In the genomic region with DNA sequence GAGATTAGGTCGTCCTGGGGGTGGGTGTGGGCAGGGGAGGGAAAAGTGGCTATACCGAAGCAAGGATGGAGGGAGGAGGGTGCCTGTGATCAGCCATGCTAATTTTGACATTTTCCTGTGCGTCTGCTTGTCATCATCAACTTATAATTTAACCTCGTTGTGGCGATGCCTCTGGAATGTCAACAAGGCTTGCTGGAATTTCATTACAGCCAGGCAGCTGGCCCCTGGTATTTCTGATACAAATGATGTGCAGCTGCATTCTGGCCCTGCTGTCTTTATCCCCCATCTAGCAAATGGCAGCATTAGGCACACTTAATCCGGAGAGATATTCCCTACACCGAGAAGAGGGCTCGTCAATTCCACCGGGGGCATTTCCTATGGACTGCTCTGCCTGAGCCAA, we compare ENCODE assay signal across 15 cellular contexts.
"Had no signal": no experiment of that assay in that cellular context is flagged by ENCODE, and none has a peak within 500 bp of the region (broad histone marks: within the 10 kb centered on the region; RNA-seq: fewer than 3 reads in every experiment).

No MANE protein-coding gene starts in this region.

- H3K27me3 ChIP-seq: right atrium auricular region, tibial artery had no signal

- H3K9me3 ChIP-seq: prostate gland, right atrium auricular region, tibial artery had no signal

- H3K4me3 ChIP-seq: prostate gland, right atrium auricular region, tibial artery had no signal

- DNase-seq: activated CD4-positive, alpha-beta T cell treated with anti-CD3 and anti-CD28 coated beads, Interleukin-2, amount 50 U/mL, for 4 hours; activated naive CD4-positive, alpha-beta T cell treated with anti-CD3 and anti-CD28 coated beads for 36 hours; activated T-cell treated with anti-CD3 and anti-CD28 coated beads, Interleukin-2, amount 50 U/mL, for 1 hour; caudate nucleus; foreskin fibroblast; hippocampal formation; stimulated activated CD4-positive, alpha-beta T cell treated with anti-CD3 and anti-CD28 coated beads, Interleukin-2, amount 100 ng/mL, for 24 hours; stimulated activated naive CD4-positive, alpha-beta T cell treated with Interleukin-2 at 50 U/mL for 16 hours; substantia nigra; T-helper 2 cell; tibial artery had no signal

- H3K36me3 ChIP-seq: prostate gland, right atrium auricular region, tibial artery had no signal

- FAIRE-seq: islet of Langerhans had no signal

- H3K27ac ChIP-seq: epithelial cell of prostate, prostate gland, right atrium auricular region, tibial artery had no signal

- H3K4me1 ChIP-seq: prostate gland, right atrium auricular region, tibial artery had no signal
